ENCODE assay signal across 9 cellular contexts in genomic region chr14:61280092-61280525, GRCh38. TPM values are rescaled to one million over a fixed set of nuclear protein-coding genes. Genes with fewer than 3 reads are reported as not detected.
DNase-seq lines count a peak whose midpoint lies in the region; ATAC-seq and TF ChIP-seq lines count a peak whose summit lies in the region.
"Had no signal": no experiment of that assay in that cellular context is flagged by ENCODE, and none has a peak within 500 bp of the region (broad histone marks: within the 10 kb centered on the region; RNA-seq: fewer than 3 reads in every experiment).

No MANE protein-coding gene starts in this region.

- no peaks in the 10 kb centered on the region for H3K36me3 Mint-ChIP-seq in activated T-cell treated with anti-CD3 and anti-CD28 coated beads, Interleukin-2, amount 50 U/mL, for 4 hours (ENCODE audit: insufficient read depth)

- no peak for TF ChIP-seq POLR2A in erythroblast (IDR thresholded peaks at IDR 0.05; ENCODE audit: low read length)

- peaks cover 28% of the 10 kb centered on the region for H3K4me1 Mint-ChIP-seq in activated T-cell treated with anti-CD3 and anti-CD28 coated beads, Interleukin-2, amount 50 U/mL, for 4 hours (ENCODE audit: low read depth)

- ATAC-seq in activated T-cell treated with anti-CD3 and anti-CD28 coated beads, Interleukin-2, amount 50 U/mL, for 4 hours, result peak; percentile 51
- ATAC-seq in left cardiac atrium, result peak; percentile 16 to 46

- DNase-seq in HT-29 (ENCODE audit: low spot score) (peak; percentile 36), left cardiac atrium (no peak), erythroblast (lab: John Stamatoyannopoulos, UW) (no peak), NCI-H2227 (lab: John Stamatoyannopoulos, UW; ENCODE audit: unreplicated experiment) (no peak), NCI-H345 treated with DMSO at 0.1 percent for 48 hours (lab: John Stamatoyannopoulos, UW; ENCODE audit: unreplicated experiment) (no peak), HuH-7 (ENCODE audit: low spot score) (no peak)
- peak; percentile 37 for DNase-seq in activated T-cell treated with anti-CD3 and anti-CD28 coated beads, Interleukin-2, amount 50 U/mL, for 4 hours

- peak overlapping the region; percentile 86 for H3K4me3 Mint-ChIP-seq in activated T-cell treated with anti-CD3 and anti-CD28 coated beads, Interleukin-2, amount 50 U/mL, for 4 hours

- no peaks in the 10 kb centered on the region for H3K9me3 Mint-ChIP-seq in activated T-cell treated with anti-CD3 and anti-CD28 coated beads, Interleukin-2, amount 50 U/mL, for 4 hours

- H3K27ac ChIP-seq in skin epidermis, result peak overlapping the region in 19 of 21 experiments; percentile 63 to 96 (median 89)

- intact Hi-C loops in left cardiac atrium (cut with DNase I), result no loop called here

- H3K4me3 ChIP-seq in skin epidermis, result peak overlapping the region; percentile 42 to 66 (median 57)

- H3K27me3 Mint-ChIP-seq in activated T-cell treated with anti-CD3 and anti-CD28 coated beads, Interleukin-2, amount 50 U/mL, for 4 hours (ENCODE audit: low read depth), result peaks cover 2% of the 10 kb centered on the region

RNA-seq across cellular contexts. Expression of gene TMEM30B, which starts 1.0 kb away (rescaled TPM):
- total RNA-seq in HT-29 (2014; rRNA removed; shearing (Covaris generic)), result 50.2 and 55.7 TPM in 2 replicates
- 1 to 10 TPM; 1.1 to 1.5 (median 1.3) TPM for total RNA-seq in activated T-cell treated with anti-CD3 and anti-CD28 coated beads, Interleukin-2, amount 50 U/mL, for 4 hours
- total RNA-seq in left cardiac atrium, result 1 to 10 TPM in 1 of 2 donors, under 1 TPM in 1; 0.82 to 1.5 TPM
- total RNA-seq: fibroblast of villous mesenchyme had no signal

RNA-seq across cellular contexts. Expression of gene PRKCH, which starts 41.3 kb away (rescaled TPM):
- 19.4 and 49.5 TPM in 2 replicates for total RNA-seq in HT-29 (2014; rRNA removed; shearing (Covaris generic))
- total RNA-seq in activated T-cell treated with anti-CD3 and anti-CD28 coated beads, Interleukin-2, amount 50 U/mL, for 4 hours, result 100 to 1,000 TPM; 109 to 141 (median 134) TPM
- 10 to 100 TPM; 17.6 to 34.8 TPM for total RNA-seq in left cardiac atrium

Comparison
In these comparisons a context has a peak if more than half of its experiments do, and no peak if none do; other contexts are left out.
1. DNase-seq: peak in HT-29 (single experiment) and activated T-cell treated with anti-CD3 and anti-CD28 coated beads, Interleukin-2, amount 50 U/mL, for 4 hours (single experiment); none in left cardiac atrium (single experiment), erythroblast (0 of 2), NCI-H2227 (single experiment), NCI-H345 treated with DMSO at 0.1 percent for 48 hours (single experiment) and HuH-7 (single experiment).
2. RNA of gene TMEM30B, which starts 1.0 kb away (total RNA-seq): 50.2 to 55.7 TPM in HT-29; 0.82 to 1.5 TPM in left cardiac atrium and 1.1 to 1.5 TPM in activated T-cell treated with anti-CD3 and anti-CD28 coated beads, Interleukin-2, amount 50 U/mL, for 4 hours; every median in the first group is over 10 times any median in the second.